Comparison of ENCODE assay signal across 18 cellular contexts in genomic region chr17:9212376-9213310, GRCh38.
"Had no signal": no experiment of that assay in that cellular context is flagged by ENCODE, and none has a peak within 500 bp of the region (broad histone marks: within the 10 kb centered on the region; RNA-seq: fewer than 3 reads in every experiment).

No MANE protein-coding gene starts in this region.

- H3K27me3 ChIP-seq: tibial artery had no signal

- ATAC-seq: activated CD8-positive, alpha-beta memory T cell treated with anti-CD3 and anti-CD28 coated beads, Interleukin-2, amount 10 ng/mL, durations not matched to agents 7 days and 5 days; activated CD8-positive, alpha-beta T cell treated with anti-CD3 and anti-CD28 coated beads for 36 hours; activated naive CD8-positive, alpha-beta T cell treated with anti-CD3 and anti-CD28 coated beads, Interleukin-2, amount 50 U/mL, for 24 hours; esophagus mucosa; sciatic nerve; T-cell had no signal

- H3K27ac ChIP-seq: tibial artery, VCaP had no signal

- H3K4me3 ChIP-seq: tibial artery had no signal

- DNase-seq: activated CD4-positive, alpha-beta T cell treated with anti-CD3 and anti-CD28 coated beads, Interleukin-2, amount 10 ng/mL, durations not matched to agents 7 days and 5 days; activated CD4-positive, CD25-positive, alpha-beta regulatory T cell treated with anti-CD3 and anti-CD28 coated beads, Interleukin-2, amount 50 U/mL, for 72 hours; activated CD8-positive, alpha-beta memory T cell treated with anti-CD3 and anti-CD28 coated beads, Interleukin-2, amount 10 ng/mL, durations not matched to agents 7 days and 5 days; activated CD8-positive, alpha-beta T cell treated with anti-CD3 and anti-CD28 coated beads for 36 hours; activated effector memory CD4-positive, alpha-beta T cell treated with anti-CD3 and anti-CD28 coated beads, Interleukin-2, amount 50 U/mL, for 16 hours; activated naive CD4-positive, alpha-beta T cell treated with anti-CD3 and anti-CD28 coated beads, Interleukin-2, amount 50 U/mL, for 16 hours; activated naive CD8-positive, alpha-beta T cell treated with anti-CD3 and anti-CD28 coated beads, Interleukin-2, amount 50 U/mL, for 24 hours; activated T-cell treated with anti-CD3 and anti-CD28 coated beads for 4 hours; effector memory CD4-positive, alpha-beta T cell; hippocampal formation; nucleus accumbens; small intestine; stimulated activated CD4-positive, alpha-beta T cell treated with anti-CD3 and anti-CD28 coated beads, Interleukin-4, amount 100 ng/mL, for 1 hour; T-cell; tibial artery had no signal
